8 cellular contexts compared by ENCODE assay signal in the genomic region with DNA sequence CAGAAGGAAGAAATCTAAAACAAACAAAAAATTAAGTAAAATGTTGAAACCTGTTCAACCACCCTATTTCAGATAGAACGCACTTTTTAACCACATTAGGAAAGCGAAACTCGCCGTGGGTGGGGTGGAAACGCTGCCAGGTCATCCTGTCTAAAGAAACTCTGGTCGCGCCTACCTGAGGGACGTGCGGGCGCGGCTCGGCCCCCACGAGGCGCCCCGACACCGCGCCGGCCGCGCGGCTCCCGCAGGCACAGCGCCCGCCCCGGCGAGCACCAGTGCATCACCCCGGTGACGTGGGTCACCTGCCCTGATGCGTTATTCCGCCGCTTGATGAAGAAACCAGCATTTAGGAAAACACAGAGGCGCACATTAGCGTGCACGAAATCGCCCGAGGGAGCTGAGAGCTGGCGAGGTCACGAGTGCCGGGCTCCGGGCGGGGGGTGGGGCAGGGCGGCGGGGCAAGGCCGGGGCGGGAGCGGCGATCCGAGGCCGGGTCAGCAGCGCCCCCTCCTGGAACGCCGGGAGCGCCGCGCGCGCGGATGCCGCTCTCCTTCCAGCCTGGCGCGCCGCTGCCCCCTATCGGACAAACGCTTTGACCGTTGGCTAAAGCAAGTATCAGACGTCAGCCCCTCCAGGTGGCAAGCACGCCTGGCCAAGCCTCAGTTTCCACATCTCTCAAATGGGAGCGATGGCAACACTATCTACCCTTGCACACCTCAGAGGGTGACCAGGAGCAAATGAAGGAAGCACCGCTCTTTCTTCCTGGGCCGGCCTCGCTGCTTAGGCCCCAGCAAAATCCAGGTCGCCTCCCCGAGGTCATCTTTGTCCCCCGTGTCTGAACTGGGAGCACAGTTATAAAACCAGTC.
A peak's percentile ranks its signal among the peaks of the same experiment; 100 is the strongest.
DNase-seq lines count a peak whose midpoint lies in the region; ATAC-seq and TF ChIP-seq lines count a peak whose summit lies in the region.

No MANE protein-coding gene starts in this region.

- H3K4me1 ChIP-seq in OCI-LY3 (ENCODE audit: low read length) (peaks cover 17% of the 10 kb centered on the region), mucosa of stomach (ENCODE audit: control insufficient read depth, insufficient read depth, low read length) (peaks cover 28% of the 10 kb centered on the region)

- H3K79me2 ChIP-seq in OCI-LY3 (ENCODE audit: low read length) = no peaks in the 10 kb centered on the region

- no peaks in the 10 kb centered on the region for H4K20me1 ChIP-seq in OCI-LY3 (ENCODE audit: insufficient read depth, low read length)

- H3K4me3 ChIP-seq in OCI-LY3 (ENCODE audit: low read length) (peak overlapping the region; percentile 77), mucosa of stomach (ENCODE audit: low read length) (peak overlapping the region; percentile 54)

- TF ChIP-seq CTCF in OCI-LY3 (IDR thresholded peaks at IDR 0.05; ENCODE audit: low read depth, low read length) = peak; percentile 97

- H3K4me2 ChIP-seq in OCI-LY3 (ENCODE audit: low read length) = peak overlapping the region; percentile 81

- no peaks in the 10 kb centered on the region for H3K9me3 ChIP-seq in OCI-LY3 (ENCODE audit: insufficient read depth, low read length)
- H3K9me3 ChIP-seq in mucosa of stomach (ENCODE audit: control insufficient read depth, low read length) = no peaks in the 10 kb centered on the region

- H3K27me3 ChIP-seq in OCI-LY3 (ENCODE audit: low read depth, low read length) (no peaks in the 10 kb centered on the region), mucosa of stomach (ENCODE audit: control insufficient read depth, insufficient read depth, low read length) (no peaks in the 10 kb centered on the region)

- H3K9ac ChIP-seq in OCI-LY3 (ENCODE audit: low read length) (peak overlapping the region; percentile 63), mucosa of stomach (ENCODE audit: low read length) (peak overlapping the region; percentile 68)

- DNase-seq in COR-L47 (lab: John Stamatoyannopoulos, UW) = peak; percentile 83
- peak; percentile 81 for DNase-seq in HuH-7.5 (ENCODE audit: low spot score)
- peak; percentile 95 for DNase-seq in activated T-cell treated with anti-CD3 and anti-CD28 coated beads for 48 hours (ENCODE audit: low read depth)
- peak; percentile 91 to 97 for DNase-seq in erythroblast (lab: John Stamatoyannopoulos, UW)
- DNase-seq in stimulated activated CD8-positive, alpha-beta memory T cell treated with anti-CD3 and anti-CD28 coated beads, Interleukin-4, amount 100 ng/mL, for 4 hours (ENCODE audit: low read depth in 2 of 2, low spot score in 1 of 2) = peak; percentile 76 to 93

- H3K27ac ChIP-seq in OCI-LY3 (ENCODE audit: low read length) = peak overlapping the region; percentile 25

- TF ChIP-seq POLR2A in erythroblast (IDR thresholded peaks at IDR 0.05; ENCODE audit: low read length) = no peak

- H2AFZ ChIP-seq in OCI-LY3 (ENCODE audit: low read depth, low read length) = peak overlapping the region; percentile 95

- H3K36me3 ChIP-seq in OCI-LY3 (replicated peaks; ENCODE audit: low read depth, low read length) = no peaks in the 10 kb centered on the region
- H3K36me3 ChIP-seq in mucosa of stomach (ENCODE audit: control insufficient read depth, insufficient read depth, low read length) = no peaks in the 10 kb centered on the region

- ATAC-seq in GM21390 (IDR thresholded peaks at IDR 0.05; ENCODE audit: unreplicated experiment) = peak; percentile 76

Comparison
In these comparisons a context has a peak if more than half of its experiments do, and no peak if none do; other contexts are left out.
1. Peak in every context shown above with its lines: DNase-seq, ATAC-seq, H3K4me3 ChIP-seq and H3K27ac ChIP-seq.